In genomic region chr1:3889952-3890351, GRCh38 we compare ENCODE assay signal across 16 cellular contexts. TPM values are rescaled to one million over a fixed set of nuclear protein-coding genes. Genes with fewer than 3 reads are reported as not detected.
DNase-seq lines count a peak whose midpoint lies in the region; ATAC-seq and TF ChIP-seq lines count a peak whose summit lies in the region.
"Had no signal": no experiment of that assay in that cellular context is flagged by ENCODE, and none has a peak within 500 bp of the region (broad histone marks: within the 10 kb centered on the region; RNA-seq: fewer than 3 reads in every experiment).

No MANE protein-coding gene starts in this region.

- H3K4me3 ChIP-seq in CD4-positive, alpha-beta memory T cell (ENCODE audit: low read length in 2 of 2): peak overlapping the region; percentile 7 to 26
- no peak overlapping the region for H3K4me3 ChIP-seq in left lung
- H3K4me3 ChIP-seq: ovary had no signal

- intact Hi-C loops in CD14-positive monocyte (cut with micrococcal nuclease): loop anchor here in 1 of 2 donors (10.0 kb wide), 1 partner anchor 235 kb away; the partner anchor contains the start of genes TP73 and WRAP73
- intact Hi-C loops in CD4-positive, alpha-beta memory T cell (cut with micrococcal nuclease): loop anchor here (1.0 kb wide), 1 partner anchor 10 kb away; the partner anchor contains the start of gene C1orf174
- intact Hi-C loops in left lung (cut with DNase I): no loop called here

- no peak for DNase-seq in CD14-positive monocyte (ENCODE audit: low spot score)
- DNase-seq in CD4-positive, alpha-beta memory T cell: peak in 3 of 5 donors; percentile 19 to 48 (median 29)
- DNase-seq in activated CD4-positive, alpha-beta memory T cell treated with anti-CD3 and anti-CD28 coated beads, Interleukin-2, amount 10 ng/mL, durations not matched to agents 7 days and 5 days: no peak
- DNase-seq in left lung: peak in 1 of 2 donors; percentile 31
- no peak for DNase-seq in NCI-H2196 (lab: John Stamatoyannopoulos, UW; ENCODE audit: unreplicated experiment)
- no peak for DNase-seq in hepatic stellate cell (ENCODE audit: low spot score)
- DNase-seq: amniotic stem cell; effector CD8-positive, alpha-beta T cell; GDM1; glutamatergic neuron; NCI-H1105 treated with DMSO at 0.1 percent for 48 hours; OCI-M1; ovary; SHP77 treated with DMSO at 0.1 percent for 48 hours had no signal

- peaks cover 26% of the 10 kb centered on the region for H3K4me1 Mint-ChIP-seq in CD14-positive monocyte
- peaks cover 15 to 16% (median 16%) of the 10 kb centered on the region in 4 donors for H3K4me1 Mint-ChIP-seq in CD4-positive, alpha-beta memory T cell
- peaks cover 24% of the 10 kb centered on the region for H3K4me1 Mint-ChIP-seq in activated CD4-positive, alpha-beta memory T cell treated with anti-CD3 and anti-CD28 coated beads, Interleukin-2, amount 10 ng/mL, durations not matched to agents 7 days and 5 days

- H3K9me3 Mint-ChIP-seq in CD14-positive monocyte: peaks cover 0 to 3% (median 0%) of the 10 kb centered on the region in 7 donors
- H3K9me3 Mint-ChIP-seq in CD4-positive, alpha-beta memory T cell: no peaks in the 10 kb centered on the region
- no peaks in the 10 kb centered on the region for H3K9me3 Mint-ChIP-seq in activated CD4-positive, alpha-beta memory T cell treated with anti-CD3 and anti-CD28 coated beads, Interleukin-2, amount 10 ng/mL, durations not matched to agents 7 days and 5 days

- no peaks in the 10 kb centered on the region for H3K27me3 ChIP-seq in CD4-positive, alpha-beta memory T cell (ENCODE audit: insufficient read depth, low read length)
- H3K27me3 ChIP-seq in left lung: no peaks in the 10 kb centered on the region
- H3K27me3 ChIP-seq: ovary had no signal

- peak overlapping the region; percentile 44 for H3K27ac ChIP-seq in CD4-positive, alpha-beta memory T cell (ENCODE audit: low read depth, low read length)
- H3K27ac ChIP-seq in left lung: no peak overlapping the region
- H3K27ac ChIP-seq: ovary had no signal

- peak; percentile 28 for ATAC-seq in left lung
- ATAC-seq in GM18870 (IDR thresholded peaks at IDR 0.05; ENCODE audit: unreplicated experiment): no peak
- ATAC-seq: sciatic nerve had no signal

- peaks cover 46 to 64% of the 10 kb centered on the region in 2 donors for H3K36me3 Mint-ChIP-seq in CD14-positive monocyte
- peaks cover 24 to 46% of the 10 kb centered on the region in 2 donors for H3K36me3 Mint-ChIP-seq in CD4-positive, alpha-beta memory T cell
- H3K36me3 Mint-ChIP-seq in activated CD4-positive, alpha-beta memory T cell treated with anti-CD3 and anti-CD28 coated beads, Interleukin-2, amount 10 ng/mL, durations not matched to agents 7 days and 5 days (ENCODE audit: low read depth): peaks cover 36% of the 10 kb centered on the region

- H3K4me1 ChIP-seq in CD4-positive, alpha-beta memory T cell (ENCODE audit: insufficient read depth, low read length): peaks cover 19% of the 10 kb centered on the region
- H3K4me1 ChIP-seq in left lung: peaks cover 0 to 19% of the 10 kb centered on the region in 2 donors

- no peaks in the 10 kb centered on the region for H3K9me3 ChIP-seq in CD4-positive, alpha-beta memory T cell (ENCODE audit: control insufficient read depth in 1 of 2, low read length in 2 of 2)
- H3K9me3 ChIP-seq in left lung: no peaks in the 10 kb centered on the region
- H3K9me3 ChIP-seq: ovary had no signal

- CTCF ChIA-PET in CD4-positive, alpha-beta memory T cell (lab: Charles Lee; ENCODE audit: partially characterized antibody): interaction anchor here (1.8 kb wide), 1 partner anchor 10 kb away, joined by 8 read pairs; the partner anchor contains the start of gene C1orf174
- CTCF ChIA-PET in activated CD4-positive, alpha-beta memory T cell treated with anti-CD3 and anti-CD28 coated beads, Interleukin-2, amount 10 ng/mL, durations not matched to agents 7 days and 5 days (lab: Charles Lee): interaction anchor here (0.7 to 3.1 kb wide), 4 partner anchors 10 to 114 kb away, joined by 3 to 17 read pairs (median 3); partner anchors contain the start of genes C1orf174, CEP104 and DFFB

- H3K36me3 ChIP-seq in CD4-positive, alpha-beta memory T cell (ENCODE audit: insufficient read depth, low read length): peaks cover 31% of the 10 kb centered on the region
- H3K36me3 ChIP-seq in left lung: peaks cover 0 to 76% of the 10 kb centered on the region in 2 donors
- H3K36me3 ChIP-seq: ovary had no signal

- H3K27me3 Mint-ChIP-seq in CD14-positive monocyte (ENCODE audit: low read depth in 3 of 3): peaks cover 0 to 2% (median 0%) of the 10 kb centered on the region in 3 donors
- no peaks in the 10 kb centered on the region for H3K27me3 Mint-ChIP-seq in CD4-positive, alpha-beta memory T cell
- H3K27me3 Mint-ChIP-seq in activated CD4-positive, alpha-beta memory T cell treated with anti-CD3 and anti-CD28 coated beads, Interleukin-2, amount 10 ng/mL, durations not matched to agents 7 days and 5 days: no peaks in the 10 kb centered on the region

- TF ChIP-seq CTCF in CD14-positive monocyte (IDR thresholded peaks at IDR 0.05) (no peak), left lung (IDR thresholded peaks at IDR 0.05) (no peak)

- H3K4me3 Mint-ChIP-seq in CD14-positive monocyte: peak overlapping the region; percentile 59 to 80
- peak overlapping the region; percentile 62 to 89 (median 70) for H3K4me3 Mint-ChIP-seq in CD4-positive, alpha-beta memory T cell
- H3K4me3 Mint-ChIP-seq in activated CD4-positive, alpha-beta memory T cell treated with anti-CD3 and anti-CD28 coated beads, Interleukin-2, amount 10 ng/mL, durations not matched to agents 7 days and 5 days: peak overlapping the region; percentile 34

- peak overlapping the region; percentile 70 to 94 (median 89) for H3K27ac Mint-ChIP-seq in CD14-positive monocyte
- peak overlapping the region; percentile 85 to 95 (median 90) for H3K27ac Mint-ChIP-seq in CD4-positive, alpha-beta memory T cell
- peak overlapping the region; percentile 50 for H3K27ac Mint-ChIP-seq in activated CD4-positive, alpha-beta memory T cell treated with anti-CD3 and anti-CD28 coated beads, Interleukin-2, amount 10 ng/mL, durations not matched to agents 7 days and 5 days

- POLR2A ChIA-PET in CD4-positive, alpha-beta memory T cell (lab: Charles Lee; ENCODE audit: partially characterized antibody): interaction anchor here (1.4 to 2.8 kb wide), 2 partner anchors 10 to 34 kb away, joined by 3 to 19 read pairs; partner anchors contain the start of gene C1orf174
- POLR2A ChIA-PET in activated CD4-positive, alpha-beta memory T cell treated with anti-CD3 and anti-CD28 coated beads, Interleukin-2, amount 10 ng/mL, durations not matched to agents 7 days and 5 days (lab: Charles Lee): interaction anchor here (1.0 to 2.0 kb wide), 3 partner anchors 10 to 32 kb away, joined by 3 to 12 read pairs (median 7); partner anchors contain the start of gene C1orf174

RNA-seq across cellular contexts. Expression of gene C1orf174, which starts 10.1 kb away (rescaled TPM):
- polyA plus RNA-seq in CD14-positive monocyte: 10 to 100 TPM; 19.1 to 21.3 TPM
- total RNA-seq in CD4-positive, alpha-beta memory T cell: 10 to 100 TPM; 34.6 to 36.0 TPM
- polyA plus RNA-seq in CD4-positive, alpha-beta memory T cell: 10 to 100 TPM; 21.8 to 33.9 TPM
- total RNA-seq in activated CD4-positive, alpha-beta memory T cell treated with anti-CD3 and anti-CD28 coated beads, Interleukin-2, amount 10 ng/mL, durations not matched to agents 7 days and 5 days: 10 to 100 TPM; 24.1 to 25.5 TPM
- total RNA-seq in left lung: 10 to 100 TPM; 19.3 to 29.5 TPM

RNA-seq across cellular contexts. Expression of gene DFFB, which starts 32.7 kb away (rescaled TPM):
- polyA plus RNA-seq in CD14-positive monocyte: 1 to 10 TPM; 5.9 to 6.6 TPM
- total RNA-seq in CD4-positive, alpha-beta memory T cell: 10 to 100 TPM; 23.2 to 26.1 TPM
- 10 to 100 TPM in 1 of 2 donors, 1 to 10 TPM in 1; 8.2 to 13.0 TPM for polyA plus RNA-seq in CD4-positive, alpha-beta memory T cell
- total RNA-seq in activated CD4-positive, alpha-beta memory T cell treated with anti-CD3 and anti-CD28 coated beads, Interleukin-2, amount 10 ng/mL, durations not matched to agents 7 days and 5 days: 1 to 10 TPM; 9.0 to 9.5 TPM
- total RNA-seq in left lung: 1 to 10 TPM; 5.4 to 8.9 TPM

RNA-seq across cellular contexts. Expression of gene CEP104, which starts 32.9 kb away (rescaled TPM):
- polyA plus RNA-seq in CD14-positive monocyte: 10 to 100 TPM in 1 of 2 donors, 1 to 10 TPM in 1; 8.3 to 13.0 TPM
- total RNA-seq in CD4-positive, alpha-beta memory T cell: 10 to 100 TPM; 64.0 to 64.4 TPM
- 10 to 100 TPM; 10.3 to 30.7 TPM for polyA plus RNA-seq in CD4-positive, alpha-beta memory T cell
- 10 to 100 TPM; 43.0 to 46.0 TPM for total RNA-seq in activated CD4-positive, alpha-beta memory T cell treated with anti-CD3 and anti-CD28 coated beads, Interleukin-2, amount 10 ng/mL, durations not matched to agents 7 days and 5 days
- total RNA-seq in left lung: 10 to 100 TPM; 44.8 to 49.5 TPM

Comparison
In these comparisons a context has a peak if more than half of its experiments do, and no peak if none do; other contexts are left out.
1. DNase-seq: peak in CD4-positive, alpha-beta memory T cell (3 of 5); none in CD14-positive monocyte (single experiment), activated CD4-positive, alpha-beta memory T cell treated with anti-CD3 and anti-CD28 coated beads, Interleukin-2, amount 10 ng/mL, durations not matched to agents 7 days and 5 days (single experiment), NCI-H2196 (single experiment) and hepatic stellate cell (single experiment).
2. H3K4me3 ChIP-seq: peak in CD4-positive, alpha-beta memory T cell (2 of 2); none in left lung (0 of 2).
3. Peak in every context shown above with its lines, with median percentiles within 50 percentile points of each other: H3K27ac Mint-ChIP-seq and H3K4me3 Mint-ChIP-seq.